ENCODE assay signal across 1 cellular context in the genomic region with DNA sequence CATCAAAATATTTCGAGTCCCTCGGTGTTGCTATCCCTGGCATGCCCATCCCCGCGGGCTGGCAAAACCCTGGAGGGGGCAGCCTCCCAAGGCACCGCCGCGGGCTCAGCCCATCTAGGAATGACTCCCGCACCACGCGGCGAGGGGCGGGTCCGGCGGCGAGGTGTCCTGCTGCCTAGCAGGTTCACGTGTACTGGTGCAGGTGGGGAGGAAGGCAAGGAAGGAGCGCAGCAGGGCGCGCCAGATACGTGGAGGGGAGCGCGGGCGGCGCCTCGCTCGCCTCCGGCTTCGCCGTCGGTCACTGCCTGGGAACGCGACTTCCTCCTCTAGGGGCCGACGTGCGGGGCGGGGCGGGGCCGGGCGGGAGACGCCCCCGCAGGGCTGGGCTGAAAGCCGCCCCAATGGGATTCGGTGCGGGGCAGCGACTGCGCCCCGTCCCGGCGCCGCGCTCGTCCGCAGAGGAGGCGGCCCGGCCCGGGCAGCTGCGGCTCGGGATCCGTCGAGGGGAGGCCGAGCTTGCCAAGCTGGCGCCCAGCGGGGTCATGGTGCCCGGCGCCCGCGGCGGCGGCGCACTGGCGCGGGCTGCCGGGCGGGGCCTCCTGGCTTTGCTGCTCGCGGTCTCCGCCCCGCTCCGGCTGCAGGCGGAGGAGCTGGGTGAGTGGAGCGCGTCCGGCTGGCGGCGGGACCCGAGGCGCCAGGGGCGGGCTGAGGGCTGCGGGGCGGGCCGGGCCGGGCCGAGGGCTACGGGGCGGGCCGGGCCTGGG.
A peak's percentile ranks its signal among the peaks of the same experiment; 100 is the strongest.
TF ChIP-seq lines count a peak whose summit lies in the region.

A gene (plus strand): TSS at position 435 of the 764 bp plus-strand sequence. CDS start 108 bp downstream, at position 543.

TF ChIP-seq in HepG2, 621 proteins besides CTCF, POLR2A, EP300 and RAD21 (continued from another document and continues in another):
- TF ChIP-seq ZNF605 (CRISPR knock-in tag; IDR thresholded peaks at IDR 0.05) (0 out of 2 replicates have a peak, but pooled peaks have one; percentile 49), MYC (CRISPR knock-in tag; IDR thresholded peaks at IDR 0.05; ENCODE audit: borderline replicate concordance) (peak; percentile 91), ZNF563 (CRISPR knock-in tag; IDR thresholded peaks at IDR 0.05) (peak; percentile 50; the same call in 1 of the 2 replicates), PHF8 (CRISPR knock-in tag; IDR thresholded peaks at IDR 0.05) (peak; percentile 79), NFKBIZ (CRISPR knock-in tag; IDR thresholded peaks at IDR 0.05) (peak; percentile 56; the same call in 1 of the 2 replicates), FOSL2 (CRISPR knock-in tag; IDR thresholded peaks at IDR 0.05) (peak; percentile 48), PAWR (CRISPR knock-in tag; IDR thresholded peaks at IDR 0.05; ENCODE audit: borderline replicate concordance) (no peak), ZFX (CRISPR knock-in tag; IDR thresholded peaks at IDR 0.05; ENCODE audit: low read depth) (peak; percentile 39; the same call in 1 of the 2 replicates), MAF1 (CRISPR knock-in tag; IDR thresholded peaks at IDR 0.05; ENCODE audit: borderline replicate concordance) (0 out of 2 replicates have a peak, but pooled peaks have one; percentile 28), SAP130 (CRISPR knock-in tag; IDR thresholded peaks at IDR 0.05; ENCODE audit: low read depth) (peak; percentile 94), ZNF550 (CRISPR knock-in tag; IDR thresholded peaks at IDR 0.05; ENCODE audit: borderline replicate concordance) (peak; percentile 84; the same call in 1 of the 2 replicates), ZMYM4 (CRISPR knock-in tag; IDR thresholded peaks at IDR 0.05) (0 out of 2 replicates have a peak, but pooled peaks have one; percentile 38), NONO (IDR thresholded peaks at IDR 0.05) (no peak), NONO (CRISPR knock-in tag; conservative IDR thresholded peaks at IDR 0.05) (0 out of 2 replicates have a peak, but pooled peaks have one; percentile 59), NFATC3 (CRISPR knock-in tag; IDR thresholded peaks at IDR 0.05) (0 out of 2 replicates have a peak, but pooled peaks have one; percentile 54), SNAPC2 (CRISPR knock-in tag; IDR thresholded peaks at IDR 0.05) (0 out of 2 replicates have a peak, but pooled peaks have one; percentile 40), ZNF543 (CRISPR knock-in tag; IDR thresholded peaks at IDR 0.05) (no peak), ZNF501 (CRISPR knock-in tag; IDR thresholded peaks at IDR 0.05) (peak; percentile 67), KLF6 (CRISPR knock-in tag; IDR thresholded peaks at IDR 0.05) (peak; percentile 90), ATF7-NPFF (CRISPR knock-in tag; IDR thresholded peaks at IDR 0.05; ENCODE audit: low read depth) (peak; percentile 42; the same call in 1 of the 2 replicates), HNRNPL (IDR thresholded peaks at IDR 0.05; ENCODE audit: low read depth, low read length) (peak; percentile 90), ZNF780A (CRISPR knock-in tag; IDR thresholded peaks at IDR 0.05) (peak; percentile 67), CREB1 (IDR thresholded peaks at IDR 0.05) (peak; percentile 17; the same call in 1 of the 2 replicates), CREB1 (CRISPR knock-in tag; IDR thresholded peaks at IDR 0.05) (no peak), SRY (CRISPR knock-in tag; IDR thresholded peaks at IDR 0.05) (no peak; the same call in 1 of the 2 replicates), HDAC2 (CRISPR knock-in tag; IDR thresholded peaks at IDR 0.05) (peak; percentile 74), NCOA2 (CRISPR knock-in tag; IDR thresholded peaks at IDR 0.05) (no peak; the same call in 1 of the 2 replicates), ZNF225 (CRISPR knock-in tag; IDR thresholded peaks at IDR 0.05) (peak; percentile 88)
- TF ChIP-seq, protein P1, sequence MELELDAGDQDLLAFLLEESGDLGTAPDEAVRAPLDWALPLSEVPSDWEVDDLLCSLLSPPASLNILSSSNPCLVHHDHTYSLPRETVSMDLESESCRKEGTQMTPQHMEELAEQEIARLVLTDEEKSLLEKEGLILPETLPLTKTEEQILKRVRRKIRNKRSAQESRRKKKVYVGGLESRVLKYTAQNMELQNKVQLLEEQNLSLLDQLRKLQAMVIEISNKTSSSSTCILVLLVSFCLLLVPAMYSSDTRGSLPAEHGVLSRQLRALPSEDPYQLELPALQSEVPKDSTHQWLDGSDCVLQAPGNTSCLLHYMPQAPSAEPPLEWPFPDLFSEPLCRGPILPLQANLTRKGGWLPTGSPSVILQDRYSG (CRISPR knock-in tag; IDR thresholded peaks at IDR 0.05) = peak; percentile 88; the same call in 1 of the 2 replicates
- TF ChIP-seq, protein P2, sequence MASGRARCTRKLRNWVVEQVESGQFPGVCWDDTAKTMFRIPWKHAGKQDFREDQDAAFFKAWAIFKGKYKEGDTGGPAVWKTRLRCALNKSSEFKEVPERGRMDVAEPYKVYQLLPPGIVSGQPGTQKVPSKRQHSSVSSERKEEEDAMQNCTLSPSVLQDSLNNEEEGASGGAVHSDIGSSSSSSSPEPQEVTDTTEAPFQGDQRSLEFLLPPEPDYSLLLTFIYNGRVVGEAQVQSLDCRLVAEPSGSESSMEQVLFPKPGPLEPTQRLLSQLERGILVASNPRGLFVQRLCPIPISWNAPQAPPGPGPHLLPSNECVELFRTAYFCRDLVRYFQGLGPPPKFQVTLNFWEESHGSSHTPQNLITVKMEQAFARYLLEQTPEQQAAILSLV (CRISPR knock-in tag; IDR thresholded peaks at IDR 0.05; ENCODE audit: borderline replicate concordance) = peak; percentile 61; the same call in 1 of the 2 replicates
- TF ChIP-seq, protein P3, sequence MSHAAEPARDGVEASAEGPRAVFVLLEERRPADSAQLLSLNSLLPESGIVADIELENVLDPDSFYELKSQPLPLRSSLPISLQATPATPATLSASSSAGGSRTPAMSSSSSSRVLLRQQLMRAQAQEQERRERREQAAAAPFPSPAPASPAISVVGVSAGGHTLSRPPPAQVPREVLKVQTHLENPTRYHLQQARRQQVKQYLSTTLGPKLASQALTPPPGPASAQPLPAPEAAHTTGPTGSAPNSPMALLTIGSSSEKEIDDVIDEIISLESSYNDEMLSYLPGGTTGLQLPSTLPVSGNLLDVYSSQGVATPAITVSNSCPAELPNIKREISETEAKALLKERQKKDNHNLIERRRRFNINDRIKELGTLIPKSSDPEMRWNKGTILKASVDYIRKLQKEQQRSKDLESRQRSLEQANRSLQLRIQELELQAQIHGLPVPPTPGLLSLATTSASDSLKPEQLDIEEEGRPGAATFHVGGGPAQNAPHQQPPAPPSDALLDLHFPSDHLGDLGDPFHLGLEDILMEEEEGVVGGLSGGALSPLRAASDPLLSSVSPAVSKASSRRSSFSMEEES (CRISPR knock-in tag; IDR thresholded peaks at IDR 0.05) = peak; percentile 45; the same call in 1 of the 2 replicates
- TF ChIP-seq, protein P4, sequence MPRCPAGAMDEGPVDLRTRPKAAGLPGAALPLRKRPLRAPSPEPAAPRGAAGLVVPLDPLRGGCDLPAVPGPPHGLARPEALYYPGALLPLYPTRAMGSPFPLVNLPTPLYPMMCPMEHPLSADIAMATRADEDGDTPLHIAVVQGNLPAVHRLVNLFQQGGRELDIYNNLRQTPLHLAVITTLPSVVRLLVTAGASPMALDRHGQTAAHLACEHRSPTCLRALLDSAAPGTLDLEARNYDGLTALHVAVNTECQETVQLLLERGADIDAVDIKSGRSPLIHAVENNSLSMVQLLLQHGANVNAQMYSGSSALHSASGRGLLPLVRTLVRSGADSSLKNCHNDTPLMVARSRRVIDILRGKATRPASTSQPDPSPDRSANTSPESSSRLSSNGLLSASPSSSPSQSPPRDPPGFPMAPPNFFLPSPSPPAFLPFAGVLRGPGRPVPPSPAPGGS (CRISPR knock-in tag; IDR thresholded peaks at IDR 0.05) = peak; percentile 47; the same call in 1 of the 2 replicates
- TF ChIP-seq, protein P5, sequence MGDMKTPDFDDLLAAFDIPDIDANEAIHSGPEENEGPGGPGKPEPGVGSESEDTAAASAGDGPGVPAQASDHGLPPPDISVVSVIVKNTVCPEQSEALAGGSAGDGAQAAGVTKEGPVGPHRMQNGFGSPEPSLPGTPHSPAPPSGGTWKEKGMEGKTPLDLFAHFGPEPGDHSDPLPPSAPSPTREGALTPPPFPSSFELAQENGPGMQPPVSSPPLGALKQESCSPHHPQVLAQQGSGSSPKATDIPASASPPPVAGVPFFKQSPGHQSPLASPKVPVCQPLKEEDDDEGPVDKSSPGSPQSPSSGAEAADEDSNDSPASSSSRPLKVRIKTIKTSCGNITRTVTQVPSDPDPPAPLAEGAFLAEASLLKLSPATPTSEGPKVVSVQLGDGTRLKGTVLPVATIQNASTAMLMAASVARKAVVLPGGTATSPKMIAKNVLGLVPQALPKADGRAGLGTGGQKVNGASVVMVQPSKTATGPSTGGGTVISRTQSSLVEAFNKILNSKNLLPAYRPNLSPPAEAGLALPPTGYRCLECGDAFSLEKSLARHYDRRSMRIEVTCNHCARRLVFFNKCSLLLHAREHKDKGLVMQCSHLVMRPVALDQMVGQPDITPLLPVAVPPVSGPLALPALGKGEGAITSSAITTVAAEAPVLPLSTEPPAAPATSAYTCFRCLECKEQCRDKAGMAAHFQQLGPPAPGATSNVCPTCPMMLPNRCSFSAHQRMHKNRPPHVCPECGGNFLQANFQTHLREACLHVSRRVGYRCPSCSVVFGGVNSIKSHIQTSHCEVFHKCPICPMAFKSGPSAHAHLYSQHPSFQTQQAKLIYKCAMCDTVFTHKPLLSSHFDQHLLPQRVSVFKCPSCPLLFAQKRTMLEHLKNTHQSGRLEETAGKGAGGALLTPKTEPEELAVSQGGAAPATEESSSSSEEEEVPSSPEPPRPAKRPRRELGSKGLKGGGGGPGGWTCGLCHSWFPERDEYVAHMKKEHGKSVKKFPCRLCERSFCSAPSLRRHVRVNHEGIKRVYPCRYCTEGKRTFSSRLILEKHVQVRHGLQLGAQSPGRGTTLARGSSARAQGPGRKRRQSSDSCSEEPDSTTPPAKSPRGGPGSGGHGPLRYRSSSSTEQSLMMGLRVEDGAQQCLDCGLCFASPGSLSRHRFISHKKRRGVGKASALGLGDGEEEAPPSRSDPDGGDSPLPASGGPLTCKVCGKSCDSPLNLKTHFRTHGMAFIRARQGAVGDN (CRISPR knock-in tag; IDR thresholded peaks at IDR 0.05) = peak; percentile 74
- TF ChIP-seq, protein P6, sequence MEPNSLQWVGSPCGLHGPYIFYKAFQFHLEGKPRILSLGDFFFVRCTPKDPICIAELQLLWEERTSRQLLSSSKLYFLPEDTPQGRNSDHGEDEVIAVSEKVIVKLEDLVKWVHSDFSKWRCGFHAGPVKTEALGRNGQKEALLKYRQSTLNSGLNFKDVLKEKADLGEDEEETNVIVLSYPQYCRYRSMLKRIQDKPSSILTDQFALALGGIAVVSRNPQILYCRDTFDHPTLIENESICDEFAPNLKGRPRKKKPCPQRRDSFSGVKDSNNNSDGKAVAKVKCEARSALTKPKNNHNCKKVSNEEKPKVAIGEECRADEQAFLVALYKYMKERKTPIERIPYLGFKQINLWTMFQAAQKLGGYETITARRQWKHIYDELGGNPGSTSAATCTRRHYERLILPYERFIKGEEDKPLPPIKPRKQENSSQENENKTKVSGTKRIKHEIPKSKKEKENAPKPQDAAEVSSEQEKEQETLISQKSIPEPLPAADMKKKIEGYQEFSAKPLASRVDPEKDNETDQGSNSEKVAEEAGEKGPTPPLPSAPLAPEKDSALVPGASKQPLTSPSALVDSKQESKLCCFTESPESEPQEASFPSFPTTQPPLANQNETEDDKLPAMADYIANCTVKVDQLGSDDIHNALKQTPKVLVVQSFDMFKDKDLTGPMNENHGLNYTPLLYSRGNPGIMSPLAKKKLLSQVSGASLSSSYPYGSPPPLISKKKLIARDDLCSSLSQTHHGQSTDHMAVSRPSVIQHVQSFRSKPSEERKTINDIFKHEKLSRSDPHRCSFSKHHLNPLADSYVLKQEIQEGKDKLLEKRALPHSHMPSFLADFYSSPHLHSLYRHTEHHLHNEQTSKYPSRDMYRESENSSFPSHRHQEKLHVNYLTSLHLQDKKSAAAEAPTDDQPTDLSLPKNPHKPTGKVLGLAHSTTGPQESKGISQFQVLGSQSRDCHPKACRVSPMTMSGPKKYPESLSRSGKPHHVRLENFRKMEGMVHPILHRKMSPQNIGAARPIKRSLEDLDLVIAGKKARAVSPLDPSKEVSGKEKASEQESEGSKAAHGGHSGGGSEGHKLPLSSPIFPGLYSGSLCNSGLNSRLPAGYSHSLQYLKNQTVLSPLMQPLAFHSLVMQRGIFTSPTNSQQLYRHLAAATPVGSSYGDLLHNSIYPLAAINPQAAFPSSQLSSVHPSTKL (CRISPR knock-in tag; IDR thresholded peaks at IDR 0.05) = peak; percentile 71; the same call in 1 of the 2 replicates
- TF ChIP-seq, protein P7, sequence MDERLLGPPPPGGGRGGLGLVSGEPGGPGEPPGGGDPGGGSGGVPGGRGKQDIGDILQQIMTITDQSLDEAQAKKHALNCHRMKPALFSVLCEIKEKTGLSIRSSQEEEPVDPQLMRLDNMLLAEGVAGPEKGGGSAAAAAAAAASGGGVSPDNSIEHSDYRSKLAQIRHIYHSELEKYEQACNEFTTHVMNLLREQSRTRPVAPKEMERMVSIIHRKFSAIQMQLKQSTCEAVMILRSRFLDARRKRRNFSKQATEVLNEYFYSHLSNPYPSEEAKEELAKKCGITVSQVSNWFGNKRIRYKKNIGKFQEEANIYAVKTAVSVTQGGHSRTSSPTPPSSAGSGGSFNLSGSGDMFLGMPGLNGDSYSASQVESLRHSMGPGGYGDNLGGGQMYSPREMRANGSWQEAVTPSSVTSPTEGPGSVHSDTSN (CRISPR knock-in tag; IDR thresholded peaks at IDR 0.05) = 0 out of 2 replicates have a peak, but pooled peaks have one; percentile 4
- TF ChIP-seq, protein P8, sequence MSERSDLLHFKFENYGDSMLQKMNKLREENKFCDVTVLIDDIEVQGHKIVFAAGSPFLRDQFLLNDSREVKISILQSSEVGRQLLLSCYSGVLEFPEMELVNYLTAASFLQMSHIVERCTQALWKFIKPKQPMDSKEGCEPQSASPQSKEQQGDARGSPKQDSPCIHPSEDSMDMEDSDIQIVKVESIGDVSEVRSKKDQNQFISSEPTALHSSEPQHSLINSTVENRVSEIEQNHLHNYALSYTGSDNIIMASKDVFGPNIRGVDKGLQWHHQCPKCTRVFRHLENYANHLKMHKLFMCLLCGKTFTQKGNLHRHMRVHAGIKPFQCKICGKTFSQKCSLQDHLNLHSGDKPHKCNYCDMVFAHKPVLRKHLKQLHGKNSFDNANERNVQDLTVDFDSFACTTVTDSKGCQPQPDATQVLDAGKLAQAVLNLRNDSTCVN (CRISPR knock-in tag; IDR thresholded peaks at IDR 0.05; ENCODE audit: borderline replicate concordance) = peak; percentile 27; the same call in 1 of the 2 replicates
- TF ChIP-seq, protein P9, sequence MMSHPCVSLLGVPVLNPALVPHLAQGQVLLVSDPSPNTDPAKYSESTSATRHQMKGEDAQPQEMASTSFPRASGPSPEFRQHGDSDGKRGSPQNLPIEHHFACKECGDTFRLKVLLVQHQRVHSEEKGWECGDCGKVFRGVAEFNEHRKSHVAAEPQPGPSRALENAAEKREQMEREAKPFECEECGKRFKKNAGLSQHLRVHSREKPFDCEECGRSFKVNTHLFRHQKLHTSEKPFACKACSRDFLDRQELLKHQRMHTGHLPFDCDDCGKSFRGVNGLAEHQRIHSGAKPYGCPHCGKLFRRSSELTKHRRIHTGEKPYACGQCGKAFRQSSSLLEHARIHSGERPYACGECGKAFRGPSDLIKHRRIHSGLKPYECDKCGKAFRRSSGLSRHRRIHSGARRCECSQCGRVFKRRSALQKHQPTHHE (CRISPR knock-in tag; IDR thresholded peaks at IDR 0.05; ENCODE audit: borderline replicate concordance) = no peak
- TF ChIP-seq, protein P10, sequence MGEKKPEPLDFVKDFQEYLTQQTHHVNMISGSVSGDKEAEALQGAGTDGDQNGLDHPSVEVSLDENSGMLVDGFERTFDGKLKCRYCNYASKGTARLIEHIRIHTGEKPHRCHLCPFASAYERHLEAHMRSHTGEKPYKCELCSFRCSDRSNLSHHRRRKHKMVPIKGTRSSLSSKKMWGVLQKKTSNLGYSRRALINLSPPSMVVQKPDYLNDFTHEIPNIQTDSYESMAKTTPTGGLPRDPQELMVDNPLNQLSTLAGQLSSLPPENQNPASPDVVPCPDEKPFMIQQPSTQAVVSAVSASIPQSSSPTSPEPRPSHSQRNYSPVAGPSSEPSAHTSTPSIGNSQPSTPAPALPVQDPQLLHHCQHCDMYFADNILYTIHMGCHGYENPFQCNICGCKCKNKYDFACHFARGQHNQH (CRISPR knock-in tag; IDR thresholded peaks at IDR 0.05) = 0 out of 2 replicates have a peak, but pooled peaks have one; percentile 21
